In genomic region chr4:1362521-1362920, GRCh38 we compare ENCODE assay signal across 11 cellular contexts. TPM values are rescaled to one million over a fixed set of nuclear protein-coding genes. Genes with fewer than 3 reads are reported as not detected.
"Had no signal": no experiment of that assay in that cellular context is flagged by ENCODE, and none has a peak within 500 bp of the region (broad histone marks: within the 10 kb centered on the region; RNA-seq: fewer than 3 reads in every experiment).

No MANE protein-coding gene starts in this region.

- H3K9ac ChIP-seq: GM23248 had no signal

- DNase-seq: GM23248, GOT3, H7, H9, HCEC 1CT, HFFc6 had no signal

- H3K4me2 ChIP-seq: GM23338 had no signal

- H3K9me3 ChIP-seq: HAP-1 had no signal

- ATAC-seq: GM23338, HCT116 had no signal

- H3K36me3 ChIP-seq: HAP-1 had no signal

- H3K27ac ChIP-seq: GM23248 had no signal

- FAIRE-seq: H54 had no signal

- H2AFZ ChIP-seq: GM23248, GM23338 had no signal

- H3K4me1 ChIP-seq: HAP-1 had no signal

- H3K4me3 ChIP-seq: GM23248, GM23338, HAP-1 had no signal

RNA-seq across cellular contexts. Expression of gene NKX1-1, which starts 43.7 kb away (rescaled TPM):
- total RNA-seq: GM23248, GM23338, H4, H7, H9, HFFc6 had no signal
- polyA plus RNA-seq: GM23248, GM23338 had no signal
